In genomic region chr1:32201011-32201855, GRCh38 we compare ENCODE assay signal across 8 cellular contexts. TPM values are rescaled to one million over a fixed set of nuclear protein-coding genes. Genes with fewer than 3 reads are reported as not detected.
A peak's percentile ranks its signal among the peaks of the same experiment; 100 is the strongest.
DNase-seq lines count a peak whose midpoint lies in the region; ATAC-seq and TF ChIP-seq lines count a peak whose summit lies in the region.

No MANE protein-coding gene starts in this region.

- H3K4me3 Mint-ChIP-seq in CD14-positive monocyte (peak overlapping the region; percentile 91 to 94), endothelial cell (ENCODE audit: unreplicated experiment) (peak overlapping the region; percentile 92)

- DNase-seq in CD14-positive monocyte (ENCODE audit: low spot score) (no peak), NCI-H526 treated with DMSO at 0.1 percent for 48 hours (lab: John Stamatoyannopoulos, UW) (peak; percentile 29), endothelial cell (ENCODE audit: low spot score) (peak; percentile 60), NCI-H226 (no peak)
- DNase-seq in activated CD8-positive, alpha-beta memory T cell treated with anti-CD3 and anti-CD28 coated beads, Interleukin-2, amount 50 U/mL, for 24 hours (ENCODE audit: extremely low read depth) = peak; percentile 59
- peak; percentile 55 to 69 for DNase-seq in stimulated activated CD8-positive, alpha-beta memory T cell treated with anti-CD3 and anti-CD28 coated beads, Interleukin-7, amount 100 ng/mL, for 4 hours (ENCODE audit: low read depth in 2 of 2)

- H3K36me3 ChIP-seq in mucosa of stomach (ENCODE audit: control insufficient read depth, insufficient read depth, low read length) = peaks cover 7% of the 10 kb centered on the region

- TF ChIP-seq CTCF in CD14-positive monocyte (IDR thresholded peaks at IDR 0.05) = no peak
- TF ChIP-seq CTCF in endothelial cell (IDR thresholded peaks at IDR 0.05; ENCODE audit: unreplicated experiment) = no peak

- intact Hi-C loops in CD14-positive monocyte (cut with micrococcal nuclease) = no loop called here

- H3K4me1 Mint-ChIP-seq in CD14-positive monocyte (peaks cover 31% of the 10 kb centered on the region), endothelial cell (ENCODE audit: unreplicated experiment) (peaks cover 34% of the 10 kb centered on the region)

- H3K27me3 ChIP-seq in mucosa of stomach (ENCODE audit: control insufficient read depth, insufficient read depth, low read length) = no peaks in the 10 kb centered on the region

- peaks cover 27% of the 10 kb centered on the region for H3K4me1 ChIP-seq in mucosa of stomach (ENCODE audit: control insufficient read depth, insufficient read depth, low read length)

- peak overlapping the region; percentile 9 for H3K4me3 ChIP-seq in mucosa of stomach (ENCODE audit: low read length)

- H3K36me3 Mint-ChIP-seq in CD14-positive monocyte = peaks cover 18 to 20% of the 10 kb centered on the region in 2 donors
- H3K36me3 Mint-ChIP-seq in endothelial cell (ENCODE audit: low read depth, unreplicated experiment) = peaks cover 19% of the 10 kb centered on the region

- H3K9ac ChIP-seq in mucosa of stomach (ENCODE audit: low read length) = peak overlapping the region; percentile 6

- no peaks in the 10 kb centered on the region for H3K9me3 ChIP-seq in mucosa of stomach (ENCODE audit: control insufficient read depth, low read length)

- H3K27ac Mint-ChIP-seq in CD14-positive monocyte = peak overlapping the region in 4 of 7 donors; percentile 4 to 87 (median 48)
- H3K27ac Mint-ChIP-seq in endothelial cell (ENCODE audit: unreplicated experiment) = peak overlapping the region; percentile 57

- peak; percentile 45 for ATAC-seq in GM21447 (IDR thresholded peaks at IDR 0.05; ENCODE audit: unreplicated experiment)

- H3K27me3 Mint-ChIP-seq in CD14-positive monocyte (ENCODE audit: low read depth in 3 of 3) (peaks cover 2 to 7% (median 6%) of the 10 kb centered on the region in 3 donors), endothelial cell (ENCODE audit: unreplicated experiment) (peaks cover 23% of the 10 kb centered on the region)

- H3K9me3 Mint-ChIP-seq in CD14-positive monocyte (no peaks in the 10 kb centered on the region), endothelial cell (ENCODE audit: unreplicated experiment) (no peaks in the 10 kb centered on the region)

RNA-seq across cellular contexts. Expression of gene CCDC28B, which starts 0.8 kb away (rescaled TPM):
- 1 to 10 TPM; 3.7 to 5.6 TPM for polyA plus RNA-seq in CD14-positive monocyte
- total RNA-seq in endothelial cell (ENCODE audit: unreplicated experiment) = 22.9 TPM

RNA-seq across cellular contexts. Expression of gene IQCC, which starts 4.2 kb away (rescaled TPM):
- polyA plus RNA-seq in CD14-positive monocyte = under 1 TPM; 0.18 to 0.31 TPM
- 1.9 TPM for total RNA-seq in endothelial cell (ENCODE audit: unreplicated experiment)

RNA-seq across cellular contexts. Expression of gene DCDC2B, which starts 7.7 kb away (rescaled TPM):
- polyA plus RNA-seq in CD14-positive monocyte = not detected
- not detected for total RNA-seq in endothelial cell (ENCODE audit: unreplicated experiment)

RNA-seq across cellular contexts. Expression of gene TMEM234, which starts 20.9 kb away (rescaled TPM):
- 10 to 100 TPM; 12.8 to 14.5 TPM for polyA plus RNA-seq in CD14-positive monocyte
- 23.2 TPM for total RNA-seq in endothelial cell (ENCODE audit: unreplicated experiment)

RNA-seq across cellular contexts. Expression of gene EIF3I, which starts 21.0 kb away (rescaled TPM):
- polyA plus RNA-seq in CD14-positive monocyte = 100 to 1,000 TPM; 151 to 162 TPM
- total RNA-seq in endothelial cell (ENCODE audit: unreplicated experiment) = 174 TPM

Comparison
In these comparisons a context has a peak if more than half of its experiments do, and no peak if none do; other contexts are left out.
1. DNase-seq: peak in NCI-H526 treated with DMSO at 0.1 percent for 48 hours (single experiment), activated CD8-positive, alpha-beta memory T cell treated with anti-CD3 and anti-CD28 coated beads, Interleukin-2, amount 50 U/mL, for 24 hours (single experiment), endothelial cell (single experiment) and stimulated activated CD8-positive, alpha-beta memory T cell treated with anti-CD3 and anti-CD28 coated beads, Interleukin-7, amount 100 ng/mL, for 4 hours (2 of 2); none in CD14-positive monocyte (single experiment) and NCI-H226 (single experiment).